Comparison of ENCODE assay signal across 8 cellular contexts in the genomic region with DNA sequence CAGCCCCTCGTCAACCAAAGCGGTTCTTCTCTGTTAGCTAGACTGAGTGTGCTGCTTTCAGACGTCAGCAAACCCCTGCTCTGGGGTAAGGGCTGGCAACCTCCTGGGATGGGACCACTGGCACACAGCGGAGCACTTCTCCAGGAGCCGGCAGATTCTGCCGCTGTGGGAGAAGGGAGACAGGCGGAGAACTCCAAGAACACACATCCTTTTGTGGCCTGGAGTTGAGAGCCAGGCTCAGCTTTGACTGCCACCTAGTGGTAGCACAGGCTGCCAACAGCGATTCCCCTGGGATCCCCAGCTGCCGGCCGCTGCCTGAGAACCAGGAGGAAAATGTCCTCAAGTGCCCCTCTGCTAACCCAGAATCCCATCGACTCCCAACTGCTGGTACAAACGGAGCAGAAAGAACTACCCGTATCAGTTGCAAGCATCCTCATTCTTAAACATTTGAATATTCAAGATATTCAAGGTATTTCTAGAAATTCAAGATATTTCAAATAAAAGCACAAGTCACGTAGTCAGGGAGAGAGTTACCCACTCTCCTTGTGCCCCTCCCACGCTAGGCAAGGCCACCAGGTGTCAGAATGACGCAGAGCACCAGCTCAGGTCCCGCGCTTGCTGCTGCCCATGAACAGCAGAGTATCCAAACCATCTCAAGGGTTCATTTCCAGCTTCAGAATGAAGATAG. TPM values are rescaled to one million over a fixed set of nuclear protein-coding genes. Genes with fewer than 3 reads are reported as not detected.
DNase-seq lines count a peak whose midpoint lies in the region; ATAC-seq and TF ChIP-seq lines count a peak whose summit lies in the region.

No MANE protein-coding gene starts in this region.

- CTCF ChIA-PET in RWPE1 (lab: Yijun Ruan, JAX): interaction anchor here (0.5 to 2.1 kb wide), 17 partner anchors 9 to 961 kb away, joined by 3 to 16 read pairs (median 3); no protein-coding TSS in a partner anchor

- H3K36me3 Mint-ChIP-seq in type B pancreatic cell: peaks cover 12% of the 10 kb centered on the region

- H3K9me3 Mint-ChIP-seq in type B pancreatic cell: no peaks in the 10 kb centered on the region

- ATAC-seq in omental fat pad (ENCODE audit: low FRiP score) (peak; percentile 50), HG02840 (IDR thresholded peaks at IDR 0.05; ENCODE audit: low FRiP score, unreplicated experiment) (no peak)

- TF ChIP-seq CTCF in RWPE1 (conservative IDR thresholded peaks at IDR 0.05; ENCODE audit: low read depth) (peak; percentile 94), omental fat pad (IDR thresholded peaks at IDR 0.05) (peak in 1 of 3 donors; percentile 82), type B pancreatic cell (conservative IDR thresholded peaks at IDR 0.05) (peak; percentile 98)

- H3K4me1 Mint-ChIP-seq in type B pancreatic cell (ENCODE audit: unreplicated experiment): peaks cover 20% of the 10 kb centered on the region

- POLR2A ChIA-PET in RWPE1 (lab: Yijun Ruan, JAX; ENCODE audit: low non-redundant PET): no interaction called here

- H3K27me3 Mint-ChIP-seq in type B pancreatic cell: no peaks in the 10 kb centered on the region

- H3K4me3 Mint-ChIP-seq in type B pancreatic cell: peak overlapping the region; percentile 73

- peak overlapping the region; percentile 73 for H3K27ac Mint-ChIP-seq in type B pancreatic cell

- peak overlapping the region; percentile 54 for H3K27ac ChIP-seq in RWPE1

- DNase-seq in DMS53 treated with DMSO at 0.1 percent for 48 hours (lab: John Stamatoyannopoulos, UW; ENCODE audit: unreplicated experiment): peak; percentile 90
- DNase-seq in LoVo (ENCODE audit: low spot score): peak; percentile 79
- DNase-seq in RWPE1 (ENCODE audit: low spot score): peak; percentile 84
- DNase-seq in activated effector memory CD4-positive, alpha-beta T cell treated with Interleukin-2 at 50 U/mL for 16 hours: peak; percentile 37
- DNase-seq in foreskin melanocyte: peak; percentile 72
- peak; percentile 63 for DNase-seq in omental fat pad (ENCODE audit: low spot score)
- peak; percentile 87 for DNase-seq in type B pancreatic cell (ENCODE audit: extremely low spot score, unreplicated experiment)

RNA-seq across cellular contexts. Expression of a gene that starts 4.9 kb away (rescaled TPM):
- total RNA-seq in omental fat pad: 10 to 100 TPM in 3 of 4 donors, 1 to 10 TPM in 1; 9.9 to 27.3 (median 20.6) TPM
- 21.5 and 24.6 TPM in 2 replicates for total RNA-seq in type B pancreatic cell (ENCODE audit: low replicate concordance)

RNA-seq across cellular contexts. Expression of a gene that starts 29.3 kb away (rescaled TPM):
- total RNA-seq in omental fat pad (100 to 1,000 TPM in 1 of 4 donors, 10 to 100 TPM in 3; 40.3 to 216 (median 58.2) TPM), type B pancreatic cell (ENCODE audit: low replicate concordance) (299 and 439 TPM in 2 replicates)

RNA-seq across cellular contexts. Expression of a gene that starts 33.5 kb away (rescaled TPM):
- total RNA-seq in omental fat pad (not detected), type B pancreatic cell (ENCODE audit: low replicate concordance) (1.7 and 3.5 TPM in 2 replicates)

Comparison
In these comparisons a context has a peak if more than half of its experiments do, and no peak if none do; other contexts are left out.
1. DNase-seq: peak in every context shown above with its lines; median percentile 90 in DMS53 treated with DMSO at 0.1 percent for 48 hours; 87 in type B pancreatic cell; 84 in RWPE1; 79 in LoVo; 72 in foreskin melanocyte; 63 in omental fat pad; 37 in activated effector memory CD4-positive, alpha-beta T cell treated with Interleukin-2 at 50 U/mL for 16 hours.